Comparison of ENCODE assay signal across 1 cellular context in the genomic region with DNA sequence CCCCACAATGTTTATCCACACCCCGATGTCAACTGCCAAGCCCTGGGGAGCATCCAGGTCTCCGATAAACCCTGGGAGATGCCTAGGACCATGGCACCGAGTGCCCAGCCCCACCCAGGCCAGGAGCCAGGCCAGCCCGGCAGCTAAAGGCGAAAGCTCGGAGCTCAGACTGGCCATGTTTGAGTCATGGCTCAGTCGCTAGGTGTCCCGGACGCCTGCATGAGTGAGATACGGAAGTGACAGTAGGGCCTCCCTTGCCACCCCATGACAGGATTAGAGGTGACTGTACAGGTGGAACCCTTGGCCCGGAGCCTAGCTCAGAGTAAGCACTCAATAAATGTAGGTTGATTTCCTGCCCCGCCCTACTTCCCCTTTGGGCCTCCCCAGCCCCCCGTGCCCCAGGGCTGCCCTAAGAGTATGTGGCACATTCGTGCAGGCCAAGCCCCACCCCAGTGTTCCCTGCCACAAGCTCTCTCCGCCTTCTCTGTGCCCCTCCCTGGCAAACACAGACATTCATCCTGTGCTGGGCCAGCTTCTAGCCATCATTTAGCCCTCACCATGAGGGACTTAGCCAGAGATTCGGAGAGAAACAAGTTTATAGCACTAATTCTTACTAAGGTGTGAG.
TF ChIP-seq lines count a peak whose summit lies in the region.

No MANE protein-coding gene starts in this region.

TF ChIP-seq in HepG2, 621 proteins besides CTCF, POLR2A, EP300 and RAD21 (continued from another document and continues in another):
- TF ChIP-seq ARID4A (CRISPR knock-in tag; IDR thresholded peaks at IDR 0.05; ENCODE audit: borderline replicate concordance) (peak; percentile 42; the same call in 1 of the 2 replicates), ZSCAN29 (CRISPR knock-in tag; conservative IDR thresholded peaks at IDR 0.05) (no peak), ZNF407 (CRISPR knock-in tag; IDR thresholded peaks at IDR 0.05; ENCODE audit: not compliant biosample characterization) (peak; percentile 55), RFXANK (CRISPR knock-in tag; IDR thresholded peaks at IDR 0.05) (no peak), TEAD3 (CRISPR knock-in tag; optimal IDR thresholded peaks at IDR 0.05; ENCODE audit: borderline replicate concordance) (peak; percentile 28), ZEB1 (IDR thresholded peaks at IDR 0.05; ENCODE audit: insufficient replicate concordance, low read depth) (no peak), PATZ1 (CRISPR knock-in tag; IDR thresholded peaks at IDR 0.05) (peak; percentile 64), RXRA (CRISPR knock-in tag; IDR thresholded peaks at IDR 0.05) (peak; percentile 18; the same call in 1 of the 2 replicates), MNT (IDR thresholded peaks at IDR 0.05) (no peak), ZBTB38 (CRISPR knock-in tag; IDR thresholded peaks at IDR 0.05) (peak; percentile 35; the same call in 1 of the 2 replicates), TBX2 (CRISPR knock-in tag; IDR thresholded peaks at IDR 0.05; ENCODE audit: borderline replicate concordance) (no peak; the same call in 1 of the 2 replicates), ZNF12 (CRISPR knock-in tag; IDR thresholded peaks at IDR 0.05) (0 out of 2 replicates have a peak, but pooled peaks have one; percentile 10), HNF4G (IDR thresholded peaks at IDR 0.05; ENCODE audit: borderline replicate concordance, low read depth, low read length) (no peak), HNF4G (CRISPR knock-in tag; IDR thresholded peaks at IDR 0.05; ENCODE audit: borderline replicate concordance, low read depth) (no peak), HMGXB4 (CRISPR knock-in tag; IDR thresholded peaks at IDR 0.05; ENCODE audit: borderline replicate concordance in 1 of 2, low read depth in 1 of 2) (0 out of 4 replicates have a peak, but pooled peaks of 1 of the 2 experiments have one; percentile 15), ZNF441 (CRISPR knock-in tag; IDR thresholded peaks at IDR 0.05; ENCODE audit: borderline replicate concordance) (no peak), CBX1 (IDR thresholded peaks at IDR 0.05; ENCODE audit: low read depth) (peak; percentile 22), NR2F2 (IDR thresholded peaks at IDR 0.05; ENCODE audit: borderline replicate concordance, low read depth) (no peak), ZNF629 (CRISPR knock-in tag; conservative IDR thresholded peaks at IDR 0.05) (peak; percentile 27; the same call in 1 of the 2 replicates)
- TF ChIP-seq, protein P1, sequence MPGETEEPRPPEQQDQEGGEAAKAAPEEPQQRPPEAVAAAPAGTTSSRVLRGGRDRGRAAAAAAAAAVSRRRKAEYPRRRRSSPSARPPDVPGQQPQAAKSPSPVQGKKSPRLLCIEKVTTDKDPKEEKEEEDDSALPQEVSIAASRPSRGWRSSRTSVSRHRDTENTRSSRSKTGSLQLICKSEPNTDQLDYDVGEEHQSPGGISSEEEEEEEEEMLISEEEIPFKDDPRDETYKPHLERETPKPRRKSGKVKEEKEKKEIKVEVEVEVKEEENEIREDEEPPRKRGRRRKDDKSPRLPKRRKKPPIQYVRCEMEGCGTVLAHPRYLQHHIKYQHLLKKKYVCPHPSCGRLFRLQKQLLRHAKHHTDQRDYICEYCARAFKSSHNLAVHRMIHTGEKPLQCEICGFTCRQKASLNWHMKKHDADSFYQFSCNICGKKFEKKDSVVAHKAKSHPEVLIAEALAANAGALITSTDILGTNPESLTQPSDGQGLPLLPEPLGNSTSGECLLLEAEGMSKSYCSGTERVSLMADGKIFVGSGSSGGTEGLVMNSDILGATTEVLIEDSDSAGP (CRISPR knock-in tag; IDR thresholded peaks at IDR 0.05; ENCODE audit: borderline replicate concordance) = no peak
- TF ChIP-seq, protein P2, sequence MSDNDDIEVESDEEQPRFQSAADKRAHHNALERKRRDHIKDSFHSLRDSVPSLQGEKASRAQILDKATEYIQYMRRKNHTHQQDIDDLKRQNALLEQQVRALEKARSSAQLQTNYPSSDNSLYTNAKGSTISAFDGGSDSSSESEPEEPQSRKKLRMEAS (IDR thresholded peaks at IDR 0.05) = 0 out of 2 replicates have a peak, but pooled peaks have one; percentile 24
- TF ChIP-seq, protein P3, sequence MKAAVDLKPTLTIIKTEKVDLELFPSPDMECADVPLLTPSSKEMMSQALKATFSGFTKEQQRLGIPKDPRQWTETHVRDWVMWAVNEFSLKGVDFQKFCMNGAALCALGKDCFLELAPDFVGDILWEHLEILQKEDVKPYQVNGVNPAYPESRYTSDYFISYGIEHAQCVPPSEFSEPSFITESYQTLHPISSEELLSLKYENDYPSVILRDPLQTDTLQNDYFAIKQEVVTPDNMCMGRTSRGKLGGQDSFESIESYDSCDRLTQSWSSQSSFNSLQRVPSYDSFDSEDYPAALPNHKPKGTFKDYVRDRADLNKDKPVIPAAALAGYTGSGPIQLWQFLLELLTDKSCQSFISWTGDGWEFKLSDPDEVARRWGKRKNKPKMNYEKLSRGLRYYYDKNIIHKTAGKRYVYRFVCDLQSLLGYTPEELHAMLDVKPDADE (CRISPR knock-in tag; IDR thresholded peaks at IDR 0.05) = no peak
- TF ChIP-seq, protein P4, sequence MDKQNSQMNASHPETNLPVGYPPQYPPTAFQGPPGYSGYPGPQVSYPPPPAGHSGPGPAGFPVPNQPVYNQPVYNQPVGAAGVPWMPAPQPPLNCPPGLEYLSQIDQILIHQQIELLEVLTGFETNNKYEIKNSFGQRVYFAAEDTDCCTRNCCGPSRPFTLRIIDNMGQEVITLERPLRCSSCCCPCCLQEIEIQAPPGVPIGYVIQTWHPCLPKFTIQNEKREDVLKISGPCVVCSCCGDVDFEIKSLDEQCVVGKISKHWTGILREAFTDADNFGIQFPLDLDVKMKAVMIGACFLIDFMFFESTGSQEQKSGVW (CRISPR knock-in tag; IDR thresholded peaks at IDR 0.05; ENCODE audit: borderline replicate concordance) = no peak
- TF ChIP-seq, protein P5, sequence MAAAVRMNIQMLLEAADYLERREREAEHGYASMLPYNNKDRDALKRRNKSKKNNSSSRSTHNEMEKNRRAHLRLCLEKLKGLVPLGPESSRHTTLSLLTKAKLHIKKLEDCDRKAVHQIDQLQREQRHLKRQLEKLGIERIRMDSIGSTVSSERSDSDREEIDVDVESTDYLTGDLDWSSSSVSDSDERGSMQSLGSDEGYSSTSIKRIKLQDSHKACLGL (CRISPR knock-in tag; IDR thresholded peaks at IDR 0.05) = no peak
